ENCODE assay signal across 1 cellular context in genomic region chr12:12585115-12585862, GRCh38.
TF ChIP-seq lines count a peak whose summit lies in the region.

No MANE protein-coding gene starts in this region.

TF ChIP-seq in WTC11, 78 proteins besides CTCF, POLR2A, EP300 and RAD21 (continued from another document):
- no peak for TF ChIP-seq AR (CRISPR knock-in tag; IDR thresholded peaks at IDR 0.05)
- TF ChIP-seq NFYB (CRISPR knock-in tag; conservative IDR thresholded peaks at IDR 0.05; ENCODE audit: low read depth): no peak
- TF ChIP-seq ZBTB43 (CRISPR knock-in tag; IDR thresholded peaks at IDR 0.05): no peak
- TF ChIP-seq ZNF317 (CRISPR knock-in tag; IDR thresholded peaks at IDR 0.05; ENCODE audit: borderline replicate concordance, low read depth): no peak
- no peak for TF ChIP-seq ERG (CRISPR knock-in tag; IDR thresholded peaks at IDR 0.05)
